Comparison of ENCODE assay signal across 17 cellular contexts in genomic region chrX:135389717-135390116, GRCh38. TPM values are rescaled to one million over a fixed set of nuclear protein-coding genes. Genes with fewer than 3 reads are reported as not detected.
DNase-seq lines count a peak whose midpoint lies in the region; ATAC-seq lines count a peak whose summit lies in the region.
"Had no signal": no experiment of that assay in that cellular context is flagged by ENCODE, and none has a peak within 500 bp of the region (broad histone marks: within the 10 kb centered on the region; RNA-seq: fewer than 3 reads in every experiment).

No MANE protein-coding gene starts in this region.

- POLR2A ChIA-PET in activated CD4-positive, alpha-beta memory T cell treated with anti-CD3 and anti-CD28 coated beads for 36 hours (lab: Charles Lee) = no interaction called here

- CTCF ChIA-PET in activated CD4-positive, alpha-beta memory T cell treated with anti-CD3 and anti-CD28 coated beads for 36 hours (lab: Charles Lee) = interaction anchor here (0.8 kb wide), 1 partner anchor 10 kb away, joined by 3 read pairs; no protein-coding TSS in a partner anchor

- in situ Hi-C loops in ACHN (cut with HindIII; ENCODE audit: low pct_ligation_motif_present, low pct_unique_long_range_greater_than_20kb, low sequenced_read_pairs) = no loop called here

- DNase-seq in ACHN (peak; percentile 59), HPDE6-E6E7 (ENCODE audit: extremely low spot score) (peak; percentile 48), islet precursor cell (peak; percentile 57), GM03348 (ENCODE audit: low spot score) (no peak), NOMO-1 treated with dmso at 0.1 percent for 144 hours (lab: John Stamatoyannopoulos, UW; ENCODE audit: unreplicated experiment) (no peak)
- no peak for DNase-seq in activated T-helper 2 cell treated with anti-CD3 and anti-CD28 coated beads, Interferon-gamma antibody, Interleukin-2, Interleukin-4, amounts not matched to agents 10 μg/mL and 5 μg/mL and 100 μg/mL, durations not matched to agents 14 hours and 24 hours and 36 hours (ENCODE audit: low spot score)
- no peak for DNase-seq in activated CD4-positive, alpha-beta memory T cell treated with anti-CD3 and anti-CD28 coated beads for 36 hours
- DNase-seq: AML-193; foreskin melanocyte; immature natural killer cell; Kasumi-1; NCI-H1930; NK-92 treated with Interleukin-12 subunit alpha and Interleukin-12 subunit beta, amount 100 ng/mL, for 24 hours; psoas muscle; stimulated activated CD8-positive, alpha-beta memory T cell treated with anti-CD3 and anti-CD28 coated beads, Interleukin-4, amount 100 ng/mL, for 48 hours; tibial artery had no signal

- H3K4me3 Mint-ChIP-seq in activated T-helper 2 cell treated with anti-CD3 and anti-CD28 coated beads, Interferon-gamma antibody, Interleukin-2, Interleukin-4, amounts not matched to agents 10 μg/mL and 5 μg/mL and 100 μg/mL, durations not matched to agents 14 hours and 24 hours and 36 hours (ENCODE audit: low read depth) = no peak overlapping the region
- no peak overlapping the region for H3K4me3 Mint-ChIP-seq in activated CD4-positive, alpha-beta memory T cell treated with anti-CD3 and anti-CD28 coated beads for 36 hours
- H3K4me3 Mint-ChIP-seq: immature natural killer cell had no signal

- peaks cover 3% of the 10 kb centered on the region for H3K36me3 Mint-ChIP-seq in activated T-helper 2 cell treated with anti-CD3 and anti-CD28 coated beads, Interferon-gamma antibody, Interleukin-2, Interleukin-4, amounts not matched to agents 10 μg/mL and 5 μg/mL and 100 μg/mL, durations not matched to agents 14 hours and 24 hours and 36 hours (ENCODE audit: low read depth)
- no peaks in the 10 kb centered on the region for H3K36me3 Mint-ChIP-seq in activated CD4-positive, alpha-beta memory T cell treated with anti-CD3 and anti-CD28 coated beads for 36 hours
- H3K36me3 Mint-ChIP-seq: immature natural killer cell had no signal

- intact Hi-C loops in activated T-helper 2 cell treated with anti-CD3 and anti-CD28 coated beads, Interferon-gamma antibody, Interleukin-2, Interleukin-4, amounts not matched to agents 10 μg/mL and 5 μg/mL and 100 μg/mL, durations not matched to agents 14 hours and 24 hours and 36 hours (cut with micrococcal nuclease) = no loop called here
- intact Hi-C loops in activated CD4-positive, alpha-beta memory T cell treated with anti-CD3 and anti-CD28 coated beads for 36 hours (cut with micrococcal nuclease) = no loop called here

- H3K9me3 Mint-ChIP-seq in activated T-helper 2 cell treated with anti-CD3 and anti-CD28 coated beads, Interferon-gamma antibody, Interleukin-2, Interleukin-4, amounts not matched to agents 10 μg/mL and 5 μg/mL and 100 μg/mL, durations not matched to agents 14 hours and 24 hours and 36 hours = no peaks in the 10 kb centered on the region
- no peaks in the 10 kb centered on the region for H3K9me3 Mint-ChIP-seq in activated CD4-positive, alpha-beta memory T cell treated with anti-CD3 and anti-CD28 coated beads for 36 hours

- peaks cover 2% of the 10 kb centered on the region for H3K27me3 Mint-ChIP-seq in activated T-helper 2 cell treated with anti-CD3 and anti-CD28 coated beads, Interferon-gamma antibody, Interleukin-2, Interleukin-4, amounts not matched to agents 10 μg/mL and 5 μg/mL and 100 μg/mL, durations not matched to agents 14 hours and 24 hours and 36 hours (ENCODE audit: low read depth)
- H3K27me3 Mint-ChIP-seq in activated CD4-positive, alpha-beta memory T cell treated with anti-CD3 and anti-CD28 coated beads for 36 hours = no peaks in the 10 kb centered on the region

- H3K4me1 Mint-ChIP-seq in activated T-helper 2 cell treated with anti-CD3 and anti-CD28 coated beads, Interferon-gamma antibody, Interleukin-2, Interleukin-4, amounts not matched to agents 10 μg/mL and 5 μg/mL and 100 μg/mL, durations not matched to agents 14 hours and 24 hours and 36 hours (ENCODE audit: low read depth) = peaks cover 22% of the 10 kb centered on the region
- peaks cover 19% of the 10 kb centered on the region for H3K4me1 Mint-ChIP-seq in activated CD4-positive, alpha-beta memory T cell treated with anti-CD3 and anti-CD28 coated beads for 36 hours (ENCODE audit: low read depth)

- H3K27ac Mint-ChIP-seq in activated T-helper 2 cell treated with anti-CD3 and anti-CD28 coated beads, Interferon-gamma antibody, Interleukin-2, Interleukin-4, amounts not matched to agents 10 μg/mL and 5 μg/mL and 100 μg/mL, durations not matched to agents 14 hours and 24 hours and 36 hours = peak overlapping the region; percentile 21
- no peak overlapping the region for H3K27ac Mint-ChIP-seq in activated CD4-positive, alpha-beta memory T cell treated with anti-CD3 and anti-CD28 coated beads for 36 hours
- H3K27ac Mint-ChIP-seq: immature natural killer cell had no signal

- no peak for ATAC-seq in GM21723 (IDR thresholded peaks at IDR 0.05; ENCODE audit: unreplicated experiment)
- ATAC-seq: psoas muscle had no signal

RNA-seq across cellular contexts. Expression of gene SMIM10L2A, which starts 32.0 kb away (rescaled TPM):
- total RNA-seq in activated T-helper 2 cell treated with anti-CD3 and anti-CD28 coated beads, Interferon-gamma antibody, Interleukin-2, Interleukin-4, amounts not matched to agents 10 μg/mL and 5 μg/mL and 100 μg/mL, durations not matched to agents 14 hours and 24 hours and 36 hours = 0.16 and 0.21 TPM in 2 replicates
- under 1 TPM; 0.24 to 0.31 TPM for total RNA-seq in activated CD4-positive, alpha-beta memory T cell treated with anti-CD3 and anti-CD28 coated beads for 36 hours

RNA-seq across cellular contexts. Expression of gene ZNF449, which starts 45.1 kb away (rescaled TPM):
- 0.62 and 1.0 TPM in 2 replicates for total RNA-seq in activated T-helper 2 cell treated with anti-CD3 and anti-CD28 coated beads, Interferon-gamma antibody, Interleukin-2, Interleukin-4, amounts not matched to agents 10 μg/mL and 5 μg/mL and 100 μg/mL, durations not matched to agents 14 hours and 24 hours and 36 hours
- total RNA-seq in activated CD4-positive, alpha-beta memory T cell treated with anti-CD3 and anti-CD28 coated beads for 36 hours = 1 to 10 TPM; 1.5 to 2.0 TPM

RNA-seq across cellular contexts. Expression of gene ZNF75D, which starts 45.8 kb away (rescaled TPM):
- total RNA-seq in activated T-helper 2 cell treated with anti-CD3 and anti-CD28 coated beads, Interferon-gamma antibody, Interleukin-2, Interleukin-4, amounts not matched to agents 10 μg/mL and 5 μg/mL and 100 μg/mL, durations not matched to agents 14 hours and 24 hours and 36 hours = 4.0 and 4.8 TPM in 2 replicates
- 1 to 10 TPM; 4.5 to 5.1 TPM for total RNA-seq in activated CD4-positive, alpha-beta memory T cell treated with anti-CD3 and anti-CD28 coated beads for 36 hours

Comparison
In these comparisons a context has a peak if more than half of its experiments do, and no peak if none do; other contexts are left out.
1. DNase-seq: peak in ACHN (single experiment), HPDE6-E6E7 (single experiment) and islet precursor cell (single experiment); none in activated T-helper 2 cell treated with anti-CD3 and anti-CD28 coated beads, Interferon-gamma antibody, Interleukin-2, Interleukin-4, amounts not matched to agents 10 μg/mL and 5 μg/mL and 100 μg/mL, durations not matched to agents 14 hours and 24 hours and 36 hours (single experiment), GM03348 (single experiment), activated CD4-positive, alpha-beta memory T cell treated with anti-CD3 and anti-CD28 coated beads for 36 hours (single experiment) and NOMO-1 treated with dmso at 0.1 percent for 144 hours (single experiment).